In genomic region chr22:29907753-29908515, GRCh38 we compare ENCODE assay signal across 8 cellular contexts.
DNase-seq lines count a peak whose midpoint lies in the region; ATAC-seq and TF ChIP-seq lines count a peak whose summit lies in the region.

No MANE protein-coding gene starts in this region.

- TF ChIP-seq CTCF in AG04449 (IDR thresholded peaks at IDR 0.05; ENCODE audit: insufficient read depth, low read length, missing control alignments) (no peak), GM13977 (IDR thresholded peaks at IDR 0.05; ENCODE audit: extremely low read depth, insufficient read depth, missing control alignments) (no peak)

- in situ Hi-C loops in GM13977 (cut with MboI; ENCODE audit: low pct_unique_long_range_greater_than_20kb, low sequenced_read_pairs, unreplicated experiment): no loop called here

- H3K27ac ChIP-seq in subcutaneous abdominal adipose tissue (ENCODE audit: low read depth, low read length): peak overlapping the region; percentile 2

- CTCF ChIA-PET in AG04449 (lab: Yijun Ruan, JAX): interaction anchor here (1.1 to 2.4 kb wide), 4 partner anchors 25 to 135 kb away, joined by 3 to 8 read pairs (median 3); partner anchors contain the start of gene MTMR3

- no peaks in the 10 kb centered on the region for H3K36me3 ChIP-seq in subcutaneous abdominal adipose tissue (ENCODE audit: control insufficient read depth in 5 of 5, insufficient read depth in 5 of 5, low read length in 5 of 5)

- peak overlapping the region in 1 of 5 donors; percentile 20 for H3K9ac ChIP-seq in subcutaneous abdominal adipose tissue (ENCODE audit: low read length in 5 of 5)

- peak; percentile 67 for DNase-seq in AG04449 (ENCODE audit: low read depth, low spot score)
- DNase-seq in GM13977 (ENCODE audit: low spot score): peak; percentile 13
- DNase-seq in NCI-H69 (lab: John Stamatoyannopoulos, UW): peak; percentile 95
- peak; percentile 77 for DNase-seq in brain pericyte (ENCODE audit: low read depth, low spot score)
- peak; percentile 95 for DNase-seq in kidney tubule cell (ENCODE audit: low spot score)
- DNase-seq in activated CD8-positive, alpha-beta memory T cell treated with anti-CD3 and anti-CD28 coated beads for 24 hours: no peak

- H3K27me3 ChIP-seq in subcutaneous abdominal adipose tissue (ENCODE audit: control insufficient read depth in 5 of 5, insufficient read depth in 4 of 5, low read length in 5 of 5): no peaks in the 10 kb centered on the region

- H3K4me3 ChIP-seq in AG04449 (ENCODE audit: low read depth, low read length) (no peak overlapping the region), subcutaneous abdominal adipose tissue (ENCODE audit: low read depth in 1 of 5, low read length in 5 of 5) (no peak overlapping the region)

- POLR2A ChIA-PET in AG04449 (lab: Yijun Ruan, JAX): interaction anchor here (1.3 kb wide), 1 partner anchor 25 kb away, joined by 4 read pairs; the partner anchor contains the start of gene MTMR3

- ATAC-seq in HG02678 (IDR thresholded peaks at IDR 0.05; ENCODE audit: unreplicated experiment): no peak

- peaks cover 0 to 21% (median 19%) of the 10 kb centered on the region in 5 donors for H3K4me1 ChIP-seq in subcutaneous abdominal adipose tissue (ENCODE audit: control insufficient read depth in 5 of 5, insufficient read depth in 5 of 5, low read length in 5 of 5)

- H3K9me3 ChIP-seq in subcutaneous abdominal adipose tissue (ENCODE audit: control insufficient read depth in 5 of 5, low read length in 5 of 5): no peaks in the 10 kb centered on the region
